17 cellular contexts compared by ENCODE assay signal in genomic region chr12:20474443-20474842, GRCh38.
DNase-seq lines count a peak whose midpoint lies in the region; ATAC-seq and TF ChIP-seq lines count a peak whose summit lies in the region.
"Had no signal": no experiment of that assay in that cellular context is flagged by ENCODE, and none has a peak within 500 bp of the region (broad histone marks: within the 10 kb centered on the region; RNA-seq: fewer than 3 reads in every experiment).

No MANE protein-coding gene starts in this region.

- H2BK5ac ChIP-seq in mesendoderm (ENCODE audit: low read length), result no peak overlapping the region

- H3K79me2 ChIP-seq in mesendoderm (ENCODE audit: control insufficient read depth, insufficient read depth, low read length), result no peaks in the 10 kb centered on the region

- H3K4me3 Mint-ChIP-seq in chondrocyte (ENCODE audit: unreplicated experiment), result peak overlapping the region; percentile 39

- no peaks in the 10 kb centered on the region for H3K36me3 Mint-ChIP-seq in chondrocyte (ENCODE audit: low read depth)

- no CpG with 5 or more reads among the region's 4 CpGs for WGBS in mesendoderm (ENCODE audit: extremely low coverage, insufficient coverage, low lambda C conversion rate)

- DNase-seq in AG10803 (ENCODE audit: low read depth), result peak; percentile 25
- DNase-seq in NT2/D1 (ENCODE audit: low read depth, low spot score), result peak; percentile 33
- no peak for DNase-seq in chondrocyte (ENCODE audit: low spot score)
- DNase-seq in mesendoderm, result peak; percentile 37
- DNase-seq in occipital lobe (lab: John Stamatoyannopoulos, UW), result no peak
- DNase-seq in A172 (ENCODE audit: low spot score), result no peak
- DNase-seq in hippocampal formation (lab: John Stamatoyannopoulos, UW), result no peak
- DNase-seq: C1 segment of cervical spinal cord, DMS 273 treated with DMSO at 0.1 percent for 48 hours, Karpas-422, MM.1S, NCI-H1092 treated with DMSO at 0.1 percent for 48 hours, NCI-H187, NCI-H526 treated with DMSO at 0.1 percent for 48 hours, SHP77 had no signal

- no peak overlapping the region for H3K23ac ChIP-seq in mesendoderm (ENCODE audit: low read length)

- H3K27ac Mint-ChIP-seq in chondrocyte (ENCODE audit: unreplicated experiment), result peak overlapping the region; percentile 76

- H3K9ac ChIP-seq in NT2/D1 (ENCODE audit: insufficient read length, low read depth), result no peak overlapping the region
- H3K9ac ChIP-seq in mesendoderm (ENCODE audit: low read length), result no peak overlapping the region

- ATAC-seq in activated CD4-positive, CD25-positive, alpha-beta regulatory T cell treated with anti-CD3 and anti-CD28 coated beads, Interleukin-2, amount 50 U/mL, for 24 hours, result no peak

- no peak overlapping the region for H3K4ac ChIP-seq in mesendoderm (ENCODE audit: low read depth, low read length)

- H3K27me3 ChIP-seq in NT2/D1 (ENCODE audit: insufficient read depth, insufficient read length), result no peaks in the 10 kb centered on the region
- no peaks in the 10 kb centered on the region for H3K27me3 ChIP-seq in mesendoderm (ENCODE audit: insufficient read depth, low read length, poor library complexity)

- no peak overlapping the region for H3K4me3 ChIP-seq in AG10803 (ENCODE audit: low read length)
- H3K4me3 ChIP-seq in NT2/D1 (ENCODE audit: insufficient read length, low read depth), result no peak overlapping the region
- no peak overlapping the region for H3K4me3 ChIP-seq in mesendoderm (ENCODE audit: low read length)
- H3K4me3 ChIP-seq: HAP-1 had no signal

- H2BK120ac ChIP-seq in mesendoderm (ENCODE audit: low read depth, low read length), result no peak overlapping the region

- no peak overlapping the region for H3K27ac ChIP-seq in mesendoderm (ENCODE audit: low read depth, low read length)

- H3K4me1 ChIP-seq in NT2/D1 (ENCODE audit: insufficient read depth, insufficient read length), result no peaks in the 10 kb centered on the region
- no peaks in the 10 kb centered on the region for H3K4me1 ChIP-seq in mesendoderm (ENCODE audit: control insufficient read depth, low read depth, low read length)
- H3K4me1 ChIP-seq: HAP-1 had no signal

- no peak overlapping the region for H4K5ac ChIP-seq in mesendoderm (ENCODE audit: low read length)

- no peak overlapping the region for H4K8ac ChIP-seq in mesendoderm (ENCODE audit: low read depth, low read length)

- peaks cover 19% of the 10 kb centered on the region for H3K9me3 ChIP-seq in NT2/D1 (ENCODE audit: insufficient read depth, low read length)
- H3K9me3 ChIP-seq: HAP-1 had no signal

- H3K36me3 ChIP-seq in NT2/D1 (ENCODE audit: insufficient read depth, insufficient read length, low read length) (no peaks in the 10 kb centered on the region), mesendoderm (ENCODE audit: control insufficient read depth, insufficient read depth, low read length) (no peaks in the 10 kb centered on the region)
- H3K36me3 ChIP-seq: HAP-1 had no signal

- TF ChIP-seq CTCF in AG10803 (conservative IDR thresholded peaks at IDR 0.05; ENCODE audit: low read length), result no peak
- no peak for TF ChIP-seq CTCF in chondrocyte (IDR thresholded peaks at IDR 0.05)

- no peaks in the 10 kb centered on the region for H3K79me1 ChIP-seq in mesendoderm (ENCODE audit: low read length)

- no peak overlapping the region for H3K4me2 ChIP-seq in mesendoderm (ENCODE audit: low read length)

- H3K27me3 Mint-ChIP-seq in chondrocyte (ENCODE audit: low read depth), result no peaks in the 10 kb centered on the region

- H2BK15ac ChIP-seq in mesendoderm (replicated peaks; ENCODE audit: low read depth), result no peak overlapping the region

- no peak overlapping the region for H2AK5ac ChIP-seq in mesendoderm (ENCODE audit: low read length)

- peaks cover 70% of the 10 kb centered on the region for H3K4me1 Mint-ChIP-seq in chondrocyte (ENCODE audit: low read depth)

- H3K18ac ChIP-seq in mesendoderm (ENCODE audit: low read length), result no peak overlapping the region

- no peak overlapping the region for H3K56ac ChIP-seq in mesendoderm (ENCODE audit: low read length)

- H3K9me3 Mint-ChIP-seq in chondrocyte (ENCODE audit: low read depth), result no peaks in the 10 kb centered on the region

Comparison
In these comparisons a context has a peak if more than half of its experiments do, and no peak if none do; other contexts are left out.
1. DNase-seq: peak in AG10803 (single experiment), NT2/D1 (single experiment) and mesendoderm (single experiment); none in chondrocyte (single experiment), occipital lobe (single experiment), A172 (single experiment) and hippocampal formation (0 of 2).